26 cellular contexts compared by ENCODE assay signal in genomic region chr10:44930904-44931620, GRCh38. TPM values are rescaled to one million over a fixed set of nuclear protein-coding genes. Genes with fewer than 3 reads are reported as not detected.
DNase-seq lines count a peak whose midpoint lies in the region; ATAC-seq and TF ChIP-seq lines count a peak whose summit lies in the region.
"Had no signal": no experiment of that assay in that cellular context is flagged by ENCODE, and none has a peak within 500 bp of the region (broad histone marks: within the 10 kb centered on the region; RNA-seq: fewer than 3 reads in every experiment).

No MANE protein-coding gene starts in this region.

- TF ChIP-seq CTCF in progenitor cell of endocrine pancreas (IDR thresholded peaks at IDR 0.05; ENCODE audit: unreplicated experiment) (no peak), upper lobe of left lung (IDR thresholded peaks at IDR 0.05) (no peak)

- no peaks in the 10 kb centered on the region for H3K9me3 Mint-ChIP-seq in progenitor cell of endocrine pancreas (ENCODE audit: low read depth)
- H3K9me3 Mint-ChIP-seq: CD4-positive, alpha-beta memory T cell had no signal

- 79 to 85% methylated on average over 4 of the region's 4 CpGs for WGBS in upper lobe of left lung, 2 donors

- no peak overlapping the region for H3K27ac ChIP-seq in upper lobe of left lung
- H3K27ac ChIP-seq: HL-60, SJSA1 had no signal

- H3K27me3 ChIP-seq in upper lobe of left lung = no peaks in the 10 kb centered on the region
- H3K27me3 ChIP-seq: BLaER1 treated with 17β-estradiol and CSF1 and Interleukin-3, amounts not matched to agents 10 nM and 100 nM; MG63; SJSA1 had no signal

- peak; percentile 28 for DNase-seq in activated CD8-positive, alpha-beta memory T cell treated with anti-CD3 and anti-CD28 coated beads for 24 hours
- no peak for DNase-seq in activated CD8-positive, alpha-beta memory T cell treated with anti-CD3 and anti-CD28 coated beads, Interleukin-2, amount 50 U/mL, for 48 hours
- DNase-seq in islet precursor cell (peak; percentile 44), progenitor cell of endocrine pancreas (ENCODE audit: low spot score, unreplicated experiment) (no peak), DMS53 treated with DMSO at 0.1 percent for 48 hours (lab: John Stamatoyannopoulos, UW; ENCODE audit: unreplicated experiment) (no peak), upper lobe of left lung (no peak)
- DNase-seq in stimulated activated naive CD4-positive, alpha-beta T cell (lab: John Stamatoyannopoulos, UW) = no peak
- DNase-seq: 8988T; CD4-positive, alpha-beta memory T cell; GDM1; MG63; NCI-H1092; NCI-H1436; NCI-H187 treated with DMSO at 0.1 percent for 48 hours; NCI-H2107; NCI-H446 treated with DMSO at 0.1 percent for 48 hours; NCI-H526 treated with DMSO at 0.1 percent for 48 hours had no signal

- peaks cover 12 to 19% (median 17%) of the 10 kb centered on the region in 4 donors for H3K4me1 ChIP-seq in upper lobe of left lung

- H3K9me3 ChIP-seq in upper lobe of left lung = no peaks in the 10 kb centered on the region
- H3K9me3 ChIP-seq: MG63, SJSA1 had no signal

- H3K4me3 Mint-ChIP-seq in progenitor cell of endocrine pancreas (ENCODE audit: low read depth) = no peak overlapping the region
- H3K4me3 Mint-ChIP-seq: CD4-positive, alpha-beta memory T cell had no signal

- no peaks in the 10 kb centered on the region for H3K36me3 ChIP-seq in upper lobe of left lung
- H3K36me3 ChIP-seq: BLaER1 treated with 17β-estradiol and CSF1 and Interleukin-3, amounts not matched to agents 10 nM and 100 nM; MG63; SJSA1 had no signal

- H3K27me3 Mint-ChIP-seq in progenitor cell of endocrine pancreas = peaks cover 20% of the 10 kb centered on the region

- peak overlapping the region; percentile 5 for H3K27ac Mint-ChIP-seq in progenitor cell of endocrine pancreas
- H3K27ac Mint-ChIP-seq: CD4-positive, alpha-beta memory T cell had no signal

- ATAC-seq in upper lobe of left lung (ENCODE audit: low FRiP score in 2 of 2) = no peak
- ATAC-seq: HepG2, K562, Right ventricle myocardium inferior had no signal

- peaks cover 5% of the 10 kb centered on the region for H3K4me1 Mint-ChIP-seq in progenitor cell of endocrine pancreas (ENCODE audit: low read depth)

- no peak for TF ChIP-seq EP300 in upper lobe of left lung (IDR thresholded peaks at IDR 0.05)

- TF ChIP-seq POLR2A in upper lobe of left lung (IDR thresholded peaks at IDR 0.05) = no peak

- H3K36me3 Mint-ChIP-seq in progenitor cell of endocrine pancreas (ENCODE audit: insufficient read depth) = no peaks in the 10 kb centered on the region
- H3K36me3 Mint-ChIP-seq: CD4-positive, alpha-beta memory T cell had no signal

- H3K4me3 ChIP-seq in upper lobe of left lung = no peak overlapping the region
- H3K4me3 ChIP-seq: BLaER1 treated with 17β-estradiol and CSF1 and Interleukin-3, amounts not matched to agents 10 nM and 100 nM; K562; MG63; SJSA1 had no signal

RNA-seq across cellular contexts. Expression of gene TMEM72, which starts 19.9 kb away (rescaled TPM):
- total RNA-seq in progenitor cell of endocrine pancreas (0.93 and 1.5 TPM in 2 replicates), upper lobe of left lung (under 1 TPM in 1 of 6 donors, not detected in 5; 0.06 TPM)
- total RNA-seq: CD4-positive, alpha-beta memory T cell; H4; HT-29; K562; LHCN-M2; Right ventricle myocardium inferior; SJSA1 had no signal

RNA-seq across cellular contexts. Expression of gene RASSF4, which starts 28.5 kb away (rescaled TPM):
- total RNA-seq in progenitor cell of endocrine pancreas (21.2 and 23.0 TPM in 2 replicates), upper lobe of left lung (100 to 1,000 TPM in 1 of 6 donors, 10 to 100 TPM in 5; 23.4 to 194 (median 48.0) TPM)

RNA-seq across cellular contexts. Expression of gene DEPP1, which starts 47.5 kb away (rescaled TPM):
- 13.9 and 16.6 TPM in 2 replicates for total RNA-seq in progenitor cell of endocrine pancreas
- total RNA-seq in upper lobe of left lung = 100 to 1,000 TPM in 3 of 6 donors, 10 to 100 TPM in 3; 42.0 to 405 (median 95.6) TPM
- total RNA-seq: CD4-positive, alpha-beta memory T cell had no signal

Comparison
In these comparisons a context has a peak if more than half of its experiments do, and no peak if none do; other contexts are left out.
1. DNase-seq: peak in activated CD8-positive, alpha-beta memory T cell treated with anti-CD3 and anti-CD28 coated beads for 24 hours (single experiment) and islet precursor cell (single experiment); none in activated CD8-positive, alpha-beta memory T cell treated with anti-CD3 and anti-CD28 coated beads, Interleukin-2, amount 50 U/mL, for 48 hours (single experiment), progenitor cell of endocrine pancreas (single experiment), DMS53 treated with DMSO at 0.1 percent for 48 hours (single experiment), upper lobe of left lung (0 of 2) and stimulated activated naive CD4-positive, alpha-beta T cell (0 of 6).